24 cellular contexts compared by ENCODE assay signal in the genomic region with DNA sequence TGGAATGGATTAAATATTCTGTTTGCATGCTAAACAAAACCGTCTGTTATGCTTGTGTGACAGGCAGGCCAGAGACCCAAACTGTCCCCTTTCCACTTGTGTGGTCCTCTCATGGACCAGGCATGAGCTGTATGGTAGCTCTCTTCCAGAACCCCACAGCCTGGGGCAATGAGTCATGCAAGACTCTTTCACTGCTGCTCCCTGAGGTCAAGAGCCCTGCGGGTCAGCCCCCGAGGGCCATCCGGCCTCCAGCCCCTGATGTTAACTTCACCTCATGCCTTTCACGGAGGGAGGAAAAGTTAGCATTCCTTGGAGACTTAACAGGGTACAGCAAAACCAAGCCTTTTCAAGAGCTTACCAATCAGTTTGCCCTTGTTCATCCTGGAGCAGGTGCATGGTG.
"Had no signal": no experiment of that assay in that cellular context is flagged by ENCODE, and none has a peak within 500 bp of the region (broad histone marks: within the 10 kb centered on the region; RNA-seq: fewer than 3 reads in every experiment).

No MANE protein-coding gene starts in this region.

- H2AFZ ChIP-seq: hepatocyte had no signal

- H3K4me3 Mint-ChIP-seq: dendritic cell treated with granulocyte-macrophage colony-stimulating factor and Interleukin-4, amounts not matched to agents 40 ng/mL and 50 ng/mL, for 4 days; effector memory CD8-positive, alpha-beta T cell; endodermal cell; immature natural killer cell; mesothelial cell of epicardium had no signal

- H3K27ac ChIP-seq: colonic mucosa, epithelial cell of prostate, foreskin keratinocyte, gastroesophageal sphincter, heart left ventricle, left lung, lower lobe of right lung had no signal

- H3K4me2 ChIP-seq: hepatocyte had no signal

- H3K4me1 ChIP-seq: colonic mucosa, foreskin keratinocyte, gastroesophageal sphincter, heart left ventricle, left lung, lower lobe of right lung had no signal

- FAIRE-seq: frontal cortex, keratinocyte had no signal

- H3K4me1 Mint-ChIP-seq: immature natural killer cell had no signal

- H3K79me2 ChIP-seq: hepatocyte had no signal

- H3K36me3 ChIP-seq: colonic mucosa, gastroesophageal sphincter, heart left ventricle, left lung, lower lobe of right lung had no signal

- H3K4me3 ChIP-seq: colonic mucosa, gastroesophageal sphincter, heart left ventricle, hepatocyte, left lung, lower lobe of right lung, mucosa of descending colon had no signal

- H3K27ac Mint-ChIP-seq: dendritic cell treated with granulocyte-macrophage colony-stimulating factor and Interleukin-4, amounts not matched to agents 40 ng/mL and 50 ng/mL, for 4 days; effector memory CD8-positive, alpha-beta T cell; endodermal cell; immature natural killer cell; mesothelial cell of epicardium had no signal

- H3K9me3 ChIP-seq: colonic mucosa had no signal

- ATAC-seq: effector memory CD8-positive, alpha-beta T cell; esophagus mucosa; foreskin keratinocyte; gastroesophageal sphincter; heart left ventricle; left cardiac atrium; left lung; left ventricle myocardium superior; lower lobe of right lung; mucosa of descending colon had no signal

- H3K27me3 ChIP-seq: colonic mucosa, foreskin keratinocyte, gastroesophageal sphincter, heart left ventricle, hepatocyte, left lung had no signal

- DNase-seq: colonic mucosa; cortex of kidney; effector CD8-positive, alpha-beta T cell; effector memory CD8-positive, alpha-beta T cell; endodermal cell; erythroblast; foreskin keratinocyte; heart left ventricle; hypothalamus; immature natural killer cell; left cardiac atrium; left lung; left ventricle myocardium superior; lower lobe of right lung; mesenchymal stem cell; mucosa of descending colon had no signal
